27 cellular contexts compared by ENCODE assay signal in genomic region chr9:130001185-130001584, GRCh38. TPM values are rescaled to one million over a fixed set of nuclear protein-coding genes. Genes with fewer than 3 reads are reported as not detected.
DNase-seq lines count a peak whose midpoint lies in the region; ATAC-seq, FAIRE-seq and TF ChIP-seq lines count a peak whose summit lies in the region.
"Had no signal": no experiment of that assay in that cellular context is flagged by ENCODE, and none has a peak within 500 bp of the region (broad histone marks: within the 10 kb centered on the region; RNA-seq: fewer than 3 reads in every experiment).

No MANE protein-coding gene starts in this region.

- no peak for TF ChIP-seq CTCF in GM12878 (IDR thresholded peaks at IDR 0.05 in 2 of 3, conservative IDR thresholded peaks at IDR 0.05 in 1 of 3; ENCODE audit: control insufficient read depth in 2 of 3, extremely low read depth in 1 of 3, insufficient read depth in 1 of 3, low read depth in 3 of 3, low read length in 3 of 3)

- SMC1A ChIA-PET in GM12878 (lab: Charles Lee; ENCODE audit: uncharacterized antibody, unreplicated experiment): interaction anchor here (1.0 to 23.6 kb wide), 6 partner anchors 9 to 82 kb away, joined by 3 to 763 read pairs (median 8); no protein-coding TSS in a partner anchor

- H3K4me3 ChIP-seq in GM12878: no peak overlapping the region
- H3K4me3 ChIP-seq: breast epithelium, colonic mucosa, esophagus muscularis mucosa, GM23338, left lung, SK-N-MC had no signal

- H3K4me3 Mint-ChIP-seq in activated naive CD4-positive, alpha-beta T cell treated with anti-CD3 and anti-CD28 coated beads, Interleukin-2, amount 50 U/mL, for 24 hours: no peak overlapping the region
- peak overlapping the region in 1 of 3 donors; percentile 52 for H3K4me3 Mint-ChIP-seq in T-cell
- H3K4me3 Mint-ChIP-seq in stimulated activated naive B cell treated with anti-CD40 and anti-IgM and Interleukin-4, amounts not matched to agents 10 μg/mL and 1 μg/mL and 100 μg/mL, for 72 hours: no peak overlapping the region
- H3K4me3 Mint-ChIP-seq: endodermal cell, GM23338 had no signal

- H3K27ac Mint-ChIP-seq in activated naive CD4-positive, alpha-beta T cell treated with anti-CD3 and anti-CD28 coated beads, Interleukin-2, amount 50 U/mL, for 24 hours: peak overlapping the region; percentile 59
- peak overlapping the region; percentile 81 to 82 for H3K27ac Mint-ChIP-seq in T-cell
- peak overlapping the region; percentile 86 for H3K27ac Mint-ChIP-seq in stimulated activated naive B cell treated with anti-CD40 and anti-IgM and Interleukin-4, amounts not matched to agents 10 μg/mL and 1 μg/mL and 100 μg/mL, for 72 hours
- H3K27ac Mint-ChIP-seq: endodermal cell, GM23338 had no signal

- H4K20me1 ChIP-seq in GM12878 (ENCODE audit: control insufficient read depth, insufficient read depth): peaks cover 7% of the 10 kb centered on the region

- CTCF ChIA-PET in T-cell (lab: Charles Lee): interaction anchor here in 1 of 2 donors (0.6 to 0.7 kb wide), 2 partner anchors 9 to 39 kb away, joined by 5 to 6 read pairs; no protein-coding TSS in a partner anchor
- CTCF ChIA-PET in GM12878 (lab: Yijun Ruan, JAX): interaction anchor here (0.6 to 1.3 kb wide), 3 partner anchors 30 to 99 kb away, joined by 3 to 4 read pairs (median 3); no protein-coding TSS in a partner anchor

- no TSS peak for BruUV-seq in GM12878 (replicated peaks; lab: Mats Ljungman, UMichigan)

- TF ChIP-seq EP300 in GM12878 (IDR thresholded peaks at IDR 0.05; ENCODE audit: borderline replicate concordance in 1 of 2, control insufficient read depth in 1 of 2, low read depth in 2 of 2, low read length in 2 of 2): no peak

- peak in 1 of 4 experiments; percentile 49 for ATAC-seq in T-cell (replicated peaks in 1 of 4)
- ATAC-seq in GM12878: no peak
- no peak for ATAC-seq in stimulated activated naive B cell treated with anti-CD40 and anti-IgM and Interleukin-4, amounts not matched to agents 10 μg/mL and 1 μg/mL and 100 μg/mL, for 72 hours (replicated peaks)
- ATAC-seq in HG03520 (IDR thresholded peaks at IDR 0.05; ENCODE audit: unreplicated experiment): no peak
- no peak for ATAC-seq in GM19324 (IDR thresholded peaks at IDR 0.05; ENCODE audit: low FRiP score, unreplicated experiment)
- ATAC-seq: GM23338, left lung had no signal

- intact Hi-C loops in GM12878 (cut with micrococcal nuclease; ENCODE audit: unreplicated experiment): no loop called here

- peaks cover 8% of the 10 kb centered on the region for H3K36me3 Mint-ChIP-seq in activated naive CD4-positive, alpha-beta T cell treated with anti-CD3 and anti-CD28 coated beads, Interleukin-2, amount 50 U/mL, for 24 hours
- H3K36me3 Mint-ChIP-seq in T-cell: peaks cover 15% of the 10 kb centered on the region
- peaks cover 31 to 47% of the 10 kb centered on the region in 2 donors for H3K36me3 Mint-ChIP-seq in stimulated activated naive B cell treated with anti-CD40 and anti-IgM and Interleukin-4, amounts not matched to agents 10 μg/mL and 1 μg/mL and 100 μg/mL, for 72 hours

- H3K4me1 ChIP-seq in GM12878 (ENCODE audit: control insufficient read depth, insufficient read depth, low read length): peaks cover 60% of the 10 kb centered on the region
- H3K4me1 ChIP-seq: breast epithelium had no signal

- no peak for FAIRE-seq in GM12878 (lab: Jason Lieb, UNC)

- peak overlapping the region; percentile 42; the same call in 1 of the 2 replicates for H3K27ac ChIP-seq in GM12878 (ENCODE audit: control insufficient read depth, insufficient read depth)
- H3K27ac ChIP-seq: breast epithelium, C4-2B, colonic mucosa, left lung, RWPE1 had no signal

- DNase-seq in activated naive CD4-positive, alpha-beta T cell (lab: John Stamatoyannopoulos, UW): no peak
- DNase-seq in T-cell (no peak), GM12878 (ENCODE audit: low read depth, low spot score) (no peak)
- DNase-seq in stimulated activated naive B cell treated with anti-CD40 and anti-IgM and Interleukin-4, amounts not matched to agents 10 μg/mL and 1 μg/mL and 100 μg/mL, for 72 hours: no peak
- DNase-seq: amygdala; colonic mucosa; DMS 273 treated with DMSO at 0.1 percent for 48 hours; endodermal cell; foreskin melanocyte; hypothalamus; IMR-90; left lung; NCI-H1105 treated with DMSO at 0.1 percent for 48 hours; NCI-H2029; NCI-H2227 treated with DMSO at 0.1 percent for 48 hours; NCI-H774; stimulated activated naive CD4-positive, alpha-beta T cell; T-helper 9 cell had no signal

- peaks cover 75% of the 10 kb centered on the region for H3K4me1 Mint-ChIP-seq in activated naive CD4-positive, alpha-beta T cell treated with anti-CD3 and anti-CD28 coated beads, Interleukin-2, amount 50 U/mL, for 24 hours
- H3K4me1 Mint-ChIP-seq in T-cell: peaks cover 68 to 81% (median 78%) of the 10 kb centered on the region in 3 donors
- peaks cover 26 to 75% of the 10 kb centered on the region in 2 donors for H3K4me1 Mint-ChIP-seq in stimulated activated naive B cell treated with anti-CD40 and anti-IgM and Interleukin-4, amounts not matched to agents 10 μg/mL and 1 μg/mL and 100 μg/mL, for 72 hours
- H3K4me1 Mint-ChIP-seq: endodermal cell had no signal

- peaks cover 99% of the 10 kb centered on the region for H3K79me2 ChIP-seq in GM12878 (ENCODE audit: control insufficient read depth, insufficient read depth, low read length)

- no peak overlapping the region for H2AFZ ChIP-seq in GM12878 (ENCODE audit: control insufficient read depth, low read depth, low read length)
- H2AFZ ChIP-seq: GM23338 had no signal

- POLR2A ChIA-PET in T-cell (lab: Charles Lee) (interaction anchor here in 1 of 2 donors (0.6 to 1.2 kb wide), 6 partner anchors 11 to 38 kb away, joined by 3 to 11 read pairs (median 5); no protein-coding TSS in a partner anchor), GM12878 (lab: Charles Lee) (interaction anchor here (0.9 to 14.1 kb wide), 6 partner anchors 7 to 28 kb away, joined by 4 to 270 read pairs (median 93); no protein-coding TSS in a partner anchor)

- no peaks in the 10 kb centered on the region for H3K27me3 Mint-ChIP-seq in activated naive CD4-positive, alpha-beta T cell treated with anti-CD3 and anti-CD28 coated beads, Interleukin-2, amount 50 U/mL, for 24 hours
- no peaks in the 10 kb centered on the region for H3K27me3 Mint-ChIP-seq in T-cell
- no peaks in the 10 kb centered on the region for H3K27me3 Mint-ChIP-seq in stimulated activated naive B cell treated with anti-CD40 and anti-IgM and Interleukin-4, amounts not matched to agents 10 μg/mL and 1 μg/mL and 100 μg/mL, for 72 hours

- RAD21 ChIA-PET in GM12878 (lab: Charles Lee; ENCODE audit: unreplicated experiment): interaction anchor here (0.6 to 17.1 kb wide), 3 partner anchors 24 to 210 kb away, joined by 4 to 418 read pairs (median 254); partner anchors contain the start of gene FNBP1

- H3K36me3 ChIP-seq in GM12878 (ENCODE audit: control insufficient read depth in 2 of 2, insufficient read depth in 2 of 2, low read length in 1 of 2): peaks cover 6 to 34% of the 10 kb centered on the region in 2 experiments
- H3K36me3 ChIP-seq: breast epithelium, colonic mucosa, left lung had no signal

- no peak overlapping the region for H3K4me2 ChIP-seq in GM12878 (ENCODE audit: control insufficient read depth, insufficient read depth)
- H3K4me2 ChIP-seq: GM23338 had no signal

- H3K27me3 ChIP-seq in GM12878 (replicated peaks in 1 of 2; ENCODE audit: control insufficient read depth in 2 of 2, insufficient read depth in 2 of 2, low read length in 1 of 2): no peaks in the 10 kb centered on the region
- H3K27me3 ChIP-seq: breast epithelium, colonic mucosa, esophagus muscularis mucosa, left lung had no signal

- no peak overlapping the region for H3K9ac ChIP-seq in GM12878 (ENCODE audit: control insufficient read depth, insufficient read depth, low read length)

- 10% methylated on average over 8 of the region's 8 CpGs for WGBS in GM12878 (ENCODE audit: insufficient coverage, insufficient replicate concordance, low lambda C conversion rate, missing lambda C conversion rate)

- H3K9me3 ChIP-seq in GM12878 (replicated peaks; ENCODE audit: control insufficient read depth, insufficient read depth, low read length): no peaks in the 10 kb centered on the region
- H3K9me3 ChIP-seq: breast epithelium, colonic mucosa, esophagus muscularis mucosa, left lung had no signal

- H3K9me3 Mint-ChIP-seq in activated naive CD4-positive, alpha-beta T cell treated with anti-CD3 and anti-CD28 coated beads, Interleukin-2, amount 50 U/mL, for 24 hours: no peaks in the 10 kb centered on the region
- no peaks in the 10 kb centered on the region for H3K9me3 Mint-ChIP-seq in T-cell
- H3K9me3 Mint-ChIP-seq in stimulated activated naive B cell treated with anti-CD40 and anti-IgM and Interleukin-4, amounts not matched to agents 10 μg/mL and 1 μg/mL and 100 μg/mL, for 72 hours: peaks cover 2 to 3% of the 10 kb centered on the region in 2 donors
- H3K9me3 Mint-ChIP-seq: endodermal cell, GM23338 had no signal

- no peak for TF ChIP-seq RAD21 in GM12878 (IDR thresholded peaks at IDR 0.05; ENCODE audit: insufficient read depth, low read depth, low read length)

- in situ Hi-C loops in GM12878 (cut with MboI): no loop called here

- no peak for TF ChIP-seq POLR2A in GM12878 (IDR thresholded peaks at IDR 0.05; ENCODE audit: low read depth, low read length)

RNA-seq across cellular contexts. Expression of gene FNBP1, which starts 41.8 kb away (rescaled TPM):
- total RNA-seq in T-cell: 100 to 1,000 TPM; 166 to 211 (median 182) TPM
- 1,139 and 1,239 TPM in 2 replicates for total RNA-seq in GM12878 (2013; cell fraction: nucleolus; rRNA removed)
- 167 and 204 TPM in 2 replicates for total RNA-seq in GM12878 (2014; rRNA removed)
- 277 and 283 TPM in 2 replicates for total RNA-seq in GM12878 (2014; rRNA removed; fragmentation: Illumina TruSeq; extraction: Trizol)
- 353 and 356 TPM in 2 replicates for total RNA-seq in GM12878 (2021)
- polyA plus RNA-seq in GM12878 (2011; ENCODE audit: low read depth): 193 TPM
- polyA plus RNA-seq in GM12878 (2011; rRNA removed): 188 and 268 TPM in 2 replicates
- 82.5 and 118 TPM in 2 replicates for polyA plus RNA-seq in GM12878 (2011; cell fraction: cytosol; rRNA removed)
- 111 and 142 TPM in 2 replicates for polyA plus RNA-seq in GM12878 (2011; cell fraction: nucleus; rRNA removed)
- polyA plus RNA-seq in GM12878 (2012): 288 and 297 TPM in 2 replicates
- 258 and 290 TPM in 2 replicates for polyA plus RNA-seq in GM12878 (2014; fragmentation: Illumina TruSeq; extraction: Trizol)
- 10 to 100 TPM; 64.5 to 80.5 TPM for polyA plus RNA-seq in GM12878 (2014; fragmentation: Nextera tagmentation; extraction: Ambion mirVana)
- polyA plus RNA-seq in GM12878 (2014; rRNA removed): 180 and 208 TPM in 2 replicates
- 100 to 1,000 TPM; 165 to 170 TPM for polyA plus RNA-seq in GM12878 (2016; fragmentation: Nextera tagmentation; extraction: Ambion mirVana)
- 163 and 327 TPM in 2 replicates for polyA minus RNA-seq in GM12878 (2011; rRNA and poly(A)+ RNA removed)
- 124 and 136 TPM in 2 replicates for polyA minus RNA-seq in GM12878 (2011; cell fraction: cytosol; rRNA and poly(A)+ RNA removed)
- polyA minus RNA-seq in GM12878 (2011; cell fraction: nucleus; rRNA and poly(A)+ RNA removed): 73.0 and 135 TPM in 2 replicates

RNA-seq across cellular contexts. Expression of gene GPR107, which starts 52.5 kb away (rescaled TPM):
- 10 to 100 TPM; 21.3 to 29.1 (median 22.1) TPM for total RNA-seq in T-cell
- total RNA-seq in GM12878 (2013; cell fraction: nucleolus; rRNA removed): 50.0 and 61.3 TPM in 2 replicates
- 10.1 and 10.3 TPM in 2 replicates for total RNA-seq in GM12878 (2014; rRNA removed)
- 9.9 and 10.0 TPM in 2 replicates for total RNA-seq in GM12878 (2014; rRNA removed; fragmentation: Illumina TruSeq; extraction: Trizol)
- 14.9 and 16.6 TPM in 2 replicates for total RNA-seq in GM12878 (2021)
- polyA plus RNA-seq in GM12878 (2011; ENCODE audit: low read depth): 10.6 TPM
- 21.4 and 23.2 TPM in 2 replicates for polyA plus RNA-seq in GM12878 (2011; rRNA removed)
- 11.0 and 12.5 TPM in 2 replicates for polyA plus RNA-seq in GM12878 (2011; cell fraction: cytosol; rRNA removed)
- 19.9 and 23.2 TPM in 2 replicates for polyA plus RNA-seq in GM12878 (2011; cell fraction: nucleus; rRNA removed)
- 14.5 and 22.9 TPM in 2 replicates for polyA plus RNA-seq in GM12878 (2012)
- polyA plus RNA-seq in GM12878 (2014; fragmentation: Illumina TruSeq; extraction: Trizol): 13.2 and 14.0 TPM in 2 replicates
- 1 to 10 TPM; 2.7 to 2.9 TPM for polyA plus RNA-seq in GM12878 (2014; fragmentation: Nextera tagmentation; extraction: Ambion mirVana)
- polyA plus RNA-seq in GM12878 (2014; rRNA removed): 10.0 and 11.2 TPM in 2 replicates
- 10 to 100 TPM in 1 of 2 experiments, 1 to 10 TPM in 1; 6.3 to 10.9 TPM for polyA plus RNA-seq in GM12878 (2016; fragmentation: Nextera tagmentation; extraction: Ambion mirVana)
- 22.1 and 23.7 TPM in 2 replicates for polyA minus RNA-seq in GM12878 (2011; rRNA and poly(A)+ RNA removed)
- 7.4 and 18.3 TPM in 2 replicates for polyA minus RNA-seq in GM12878 (2011; cell fraction: cytosol; rRNA and poly(A)+ RNA removed)
- polyA minus RNA-seq in GM12878 (2011; cell fraction: nucleus; rRNA and poly(A)+ RNA removed): 10.5 and 20.3 TPM in 2 replicates
